ENCODE assay signal across 16 cellular contexts in genomic region chr6:74879234-74879633, GRCh38.
DNase-seq lines count a peak whose midpoint lies in the region; ATAC-seq and TF ChIP-seq lines count a peak whose summit lies in the region.
"Had no signal": no experiment of that assay in that cellular context is flagged by ENCODE, and none has a peak within 500 bp of the region (broad histone marks: within the 10 kb centered on the region; RNA-seq: fewer than 3 reads in every experiment).

No MANE protein-coding gene starts in this region.

- no peaks in the 10 kb centered on the region for H3K36me3 ChIP-seq in PC-3 (ENCODE audit: low read depth, low read length)
- no peaks in the 10 kb centered on the region for H3K36me3 ChIP-seq in osteoblast (ENCODE audit: insufficient read depth, low read length)

- H3K4me2 ChIP-seq in PC-3 (ENCODE audit: low read length), result no peak overlapping the region
- peak overlapping the region; percentile 27 for H3K4me2 ChIP-seq in osteoblast (ENCODE audit: insufficient read depth, low read length)

- no peak overlapping the region for H3K27ac Mint-ChIP-seq in nephron progenitor cell
- H3K27ac Mint-ChIP-seq: activated T-helper 17 cell treated with anti-CD3 and anti-CD28 coated beads, Interleukin-2, amount 50 U/mL, for 72 hours; CD4-positive, CD25-positive, alpha-beta regulatory T cell; memory B cell; type B pancreatic cell had no signal

- H2AFZ ChIP-seq in PC-3 (ENCODE audit: low read length) (no peak overlapping the region), osteoblast (ENCODE audit: low read length) (no peak overlapping the region)

- no peaks in the 10 kb centered on the region for H3K27me3 Mint-ChIP-seq in nephron progenitor cell (ENCODE audit: low read depth, poor library complexity)
- H3K27me3 Mint-ChIP-seq: activated T-helper 17 cell treated with anti-CD3 and anti-CD28 coated beads, Interleukin-2, amount 50 U/mL, for 72 hours; CD4-positive, CD25-positive, alpha-beta regulatory T cell; memory B cell had no signal

- H3K79me2 ChIP-seq in PC-3 (ENCODE audit: low read length) (no peaks in the 10 kb centered on the region), osteoblast (ENCODE audit: insufficient read depth, low read length) (no peaks in the 10 kb centered on the region)

- H3K27me3 ChIP-seq in PC-3 (ENCODE audit: low read length), result no peaks in the 10 kb centered on the region
- no peaks in the 10 kb centered on the region for H3K27me3 ChIP-seq in osteoblast (ENCODE audit: insufficient read depth, low read length)

- no peaks in the 10 kb centered on the region for H3F3A ChIP-seq in PC-3 (ENCODE audit: low read length, unreplicated experiment)

- H3K9ac ChIP-seq in PC-3 (ENCODE audit: low read length), result no peak overlapping the region

- peaks cover 3% of the 10 kb centered on the region for H3K4me1 Mint-ChIP-seq in nephron progenitor cell
- H3K4me1 Mint-ChIP-seq: activated T-helper 17 cell treated with anti-CD3 and anti-CD28 coated beads, Interleukin-2, amount 50 U/mL, for 72 hours; CD4-positive, CD25-positive, alpha-beta regulatory T cell; memory B cell had no signal

- H3K36me3 Mint-ChIP-seq in nephron progenitor cell (ENCODE audit: low read depth), result no peaks in the 10 kb centered on the region
- H3K36me3 Mint-ChIP-seq: CD4-positive, CD25-positive, alpha-beta regulatory T cell; memory B cell; type B pancreatic cell had no signal

- no peak overlapping the region for H3K4me3 Mint-ChIP-seq in nephron progenitor cell
- H3K4me3 Mint-ChIP-seq: activated T-helper 17 cell treated with anti-CD3 and anti-CD28 coated beads, Interleukin-2, amount 50 U/mL, for 72 hours; CD4-positive, CD25-positive, alpha-beta regulatory T cell; memory B cell; type B pancreatic cell had no signal

- H3K9me3 Mint-ChIP-seq in nephron progenitor cell, result no peaks in the 10 kb centered on the region
- H3K9me3 Mint-ChIP-seq: type B pancreatic cell had no signal

- no peak overlapping the region for H3K4me3 ChIP-seq in PC-3 (ENCODE audit: low read length)
- no peak overlapping the region for H3K4me3 ChIP-seq in osteoblast (ENCODE audit: insufficient read depth, low read length)

- ATAC-seq in PC-3 (peak; percentile 60), GM21529 (IDR thresholded peaks at IDR 0.05; ENCODE audit: unreplicated experiment) (no peak)
- ATAC-seq: activated T-helper 17 cell treated with anti-CD3 and anti-CD28 coated beads, Interleukin-2, amount 50 U/mL, for 72 hours had no signal

- TF ChIP-seq CTCF in PC-3 (conservative IDR thresholded peaks at IDR 0.05; ENCODE audit: low read depth, low read length) (no peak), osteoblast (IDR thresholded peaks at IDR 0.05; ENCODE audit: extremely low read depth, low read depth, low read length) (no peak), nephron progenitor cell (IDR thresholded peaks at IDR 0.05) (no peak)

- H3K9me3 ChIP-seq in PC-3 (ENCODE audit: low read length), result no peaks in the 10 kb centered on the region
- H3K9me3 ChIP-seq in osteoblast (ENCODE audit: low read depth, low read length), result no peaks in the 10 kb centered on the region

- H3K9me2 ChIP-seq in PC-3 (replicated peaks; ENCODE audit: low read length), result no peaks in the 10 kb centered on the region

- H4K20me1 ChIP-seq in PC-3 (ENCODE audit: low read length) (no peaks in the 10 kb centered on the region), osteoblast (ENCODE audit: insufficient read depth, low read length) (no peaks in the 10 kb centered on the region)

- CTCF ChIA-PET in PC-3 (lab: Charles Lee), result no interaction called here

- no TSS peak for BruUV-seq in PC-3 (replicated peaks; lab: Mats Ljungman, UMichigan)

- POLR2A ChIA-PET in PC-3 (lab: Charles Lee; ENCODE audit: unreplicated experiment), result no interaction called here

- intact Hi-C loops in PC-3 (cut with micrococcal nuclease), result no loop called here

- H3K4me1 ChIP-seq in PC-3 (ENCODE audit: insufficient read depth, low read length) (peaks cover 10% of the 10 kb centered on the region; the same call in 1 of the 2 replicates), osteoblast (ENCODE audit: insufficient read depth, low read length) (peaks cover 25% of the 10 kb centered on the region)

- no peak overlapping the region for H3K27ac ChIP-seq in PC-3 (ENCODE audit: low read length)
- peak overlapping the region; percentile 7 for H3K27ac ChIP-seq in osteoblast (ENCODE audit: low read depth, low read length)

- DNase-seq in ELR (ENCODE audit: low read depth) (peak; percentile 64), PC-3 (peak; percentile 31), fibroblast of peridontal ligament (ENCODE audit: extremely low read depth) (peak; percentile 94), osteoblast (ENCODE audit: insufficient read length, low spot score, missing footprints) (peak; percentile 72), nephron progenitor cell (no peak), NCI-H146 treated with DMSO at 0.1 percent for 48 hours (lab: John Stamatoyannopoulos, UW; ENCODE audit: unreplicated experiment) (no peak), DMS153 treated with DMSO at 0.1 percent for 48 hours (lab: John Stamatoyannopoulos, UW; ENCODE audit: unreplicated experiment) (no peak)
- DNase-seq: CD4-positive, CD25-positive, alpha-beta regulatory T cell; cerebellar nuclear complex; head of caudate nucleus; Karpas-422; NCI-H510A treated with DMSO at 0.1 percent for 48 hours had no signal

Comparison
In these comparisons a context has a peak if more than half of its experiments do, and no peak if none do; other contexts are left out.
1. DNase-seq: peak in ELR (single experiment), PC-3 (single experiment), fibroblast of peridontal ligament (single experiment) and osteoblast (single experiment); none in nephron progenitor cell (single experiment), NCI-H146 treated with DMSO at 0.1 percent for 48 hours (single experiment) and DMS153 treated with DMSO at 0.1 percent for 48 hours (single experiment).